Comparison of ENCODE assay signal across 15 cellular contexts in the genomic region with DNA sequence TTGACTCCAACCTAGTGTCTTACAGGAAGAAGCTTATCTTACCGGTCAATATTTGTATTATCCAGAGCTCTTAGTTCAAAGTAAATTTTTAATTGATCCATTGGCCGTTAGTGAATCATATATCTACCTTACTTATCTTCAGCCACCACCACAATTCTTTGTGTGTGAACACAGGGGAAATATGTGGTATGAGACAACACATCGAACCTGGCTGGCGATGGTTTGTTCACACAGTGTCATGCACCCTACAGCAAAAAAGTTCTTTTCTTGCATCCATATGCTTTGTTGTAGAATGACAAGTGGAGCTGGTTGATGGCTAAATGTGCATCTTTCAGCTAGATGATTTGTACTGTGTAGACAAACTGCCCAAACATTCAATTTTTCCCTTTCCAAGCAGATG.
"Had no signal": no experiment of that assay in that cellular context is flagged by ENCODE, and none has a peak within 500 bp of the region (broad histone marks: within the 10 kb centered on the region; RNA-seq: fewer than 3 reads in every experiment).

No MANE protein-coding gene starts in this region.

- ATAC-seq: activated CD8-positive, alpha-beta T cell treated with anti-CD3 and anti-CD28 coated beads for 36 hours; natural killer cell treated with Interleukin-12 subunit alpha and Interleukin-12 subunit beta and Interleukin-15 and Interleukin-18, amount 100 ng/mL, for 72 hours had no signal

- H3K27me3 Mint-ChIP-seq: activated CD8-positive, alpha-beta T cell treated with anti-CD3 and anti-CD28 coated beads for 36 hours; brain; natural killer cell treated with Interleukin-12 subunit alpha and Interleukin-12 subunit beta and Interleukin-15 and Interleukin-18, amount 100 ng/mL, for 72 hours; type B pancreatic cell had no signal

- FAIRE-seq: colon had no signal

- H3K4me3 Mint-ChIP-seq: activated CD8-positive, alpha-beta T cell treated with anti-CD3 and anti-CD28 coated beads for 36 hours; brain; endodermal cell; type B pancreatic cell had no signal

- H3K9me3 Mint-ChIP-seq: activated CD8-positive, alpha-beta T cell treated with anti-CD3 and anti-CD28 coated beads for 36 hours; endodermal cell had no signal

- DNase-seq: activated CD4-positive, CD25-positive, alpha-beta regulatory T cell treated with anti-CD3 and anti-CD28 coated beads, Interleukin-2, amount 50 U/mL, for 72 hours; activated CD8-positive, alpha-beta T cell treated with anti-CD3 and anti-CD28 coated beads for 36 hours; activated T-cell treated with anti-CD3 and anti-CD28 coated beads, Interleukin-2, amount 50 U/mL, for 1 hour; anterior cingulate cortex; caudate nucleus; endodermal cell; foreskin fibroblast; mesendoderm; nucleus accumbens; T1000; testis had no signal

- H3K27ac Mint-ChIP-seq: endodermal cell, type B pancreatic cell had no signal
